ENCODE assay signal across 9 cellular contexts in the genomic region with DNA sequence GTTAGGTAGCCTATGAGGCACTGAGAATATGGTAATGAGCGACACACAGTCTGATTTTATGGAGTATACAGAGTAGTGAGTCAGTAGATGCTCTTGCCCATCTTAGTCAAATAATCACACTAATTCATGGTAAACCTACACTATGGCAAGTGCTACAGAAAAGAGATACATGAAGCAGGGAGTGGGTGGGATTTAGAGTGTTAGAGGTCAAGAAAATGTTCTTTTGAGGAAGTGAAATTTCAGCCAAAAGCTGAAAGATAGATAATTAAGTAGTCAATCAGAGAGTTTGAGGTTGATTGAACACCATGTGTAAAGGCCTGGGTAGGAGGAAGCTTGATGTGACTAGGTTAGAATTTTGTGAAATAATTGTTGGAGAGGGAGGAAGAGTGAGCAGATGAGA. TPM values are rescaled to one million over a fixed set of nuclear protein-coding genes. Genes with fewer than 3 reads are reported as not detected.
DNase-seq lines count a peak whose midpoint lies in the region; ATAC-seq and TF ChIP-seq lines count a peak whose summit lies in the region.
"Had no signal": no experiment of that assay in that cellular context is flagged by ENCODE, and none has a peak within 500 bp of the region (broad histone marks: within the 10 kb centered on the region; RNA-seq: fewer than 3 reads in every experiment).

No MANE protein-coding gene starts in this region.

- peak overlapping the region; percentile 6; the same call in 1 of the 2 replicates for H3K27ac ChIP-seq in MM.1S (ENCODE audit: low read length)
- no peak overlapping the region for H3K27ac ChIP-seq in neuronal stem cell (replicated peaks; ENCODE audit: low read length)
- H3K27ac ChIP-seq in prostate gland, result no peak overlapping the region

- peak; percentile 87 for ATAC-seq in HG02798 (IDR thresholded peaks at IDR 0.05; ENCODE audit: poor library complexity, unreplicated experiment)

- H3K9ac ChIP-seq in MM.1S (ENCODE audit: low read length) (no peak overlapping the region), neuronal stem cell (ENCODE audit: low read depth, low read length, poor library complexity) (no peak overlapping the region)

- WGBS in neuronal stem cell (ENCODE audit: extremely low coverage in 2 of 2, insufficient read length in 2 of 2, insufficient replicate concordance in 1 of 2), 2 donors, result no CpG with 5 or more reads among the region's 1 CpG
- WGBS in prostate gland, result 96% methylated on average over 1 of the region's 1 CpG

- H4K8ac ChIP-seq in neuronal stem cell (ENCODE audit: low read depth, low read length), result no peak overlapping the region

- H3K27me3 Mint-ChIP-seq in activated naive CD4-positive, alpha-beta T cell treated with anti-CD3 and anti-CD28 coated beads, Interleukin-2, amount 50 U/mL, for 24 hours, result no peaks in the 10 kb centered on the region
- H3K27me3 Mint-ChIP-seq in activated naive CD4-positive, alpha-beta T cell treated with anti-CD3 and anti-CD28 coated beads, Interleukin-2, amount 10 ng/mL, durations not matched to agents 7 days and 5 days, result no peaks in the 10 kb centered on the region

- no peak overlapping the region for H2BK5ac ChIP-seq in neuronal stem cell (ENCODE audit: low read length)

- H3K36me3 ChIP-seq in MM.1S (replicated peaks; ENCODE audit: insufficient read depth, low read length) (peaks cover 16% of the 10 kb centered on the region), neuronal stem cell (replicated peaks in 1 of 2; ENCODE audit: control insufficient read depth in 2 of 2, insufficient read depth in 2 of 2, low read length in 2 of 2) (peaks cover 35 to 98% of the 10 kb centered on the region in 2 donors), prostate gland (peaks cover 4 to 21% of the 10 kb centered on the region in 2 donors)

- no peaks in the 10 kb centered on the region for H3K79me1 ChIP-seq in neuronal stem cell (ENCODE audit: low read depth, low read length)

- H3K4me2 ChIP-seq in MM.1S (ENCODE audit: low read depth, low read length) (no peak overlapping the region), neuronal stem cell (ENCODE audit: insufficient read depth, low read length, poor library complexity, severe bottlenecking) (no peak overlapping the region)

- peaks cover 4% of the 10 kb centered on the region; the same call in 1 of the 2 replicates for H3F3A ChIP-seq in MM.1S (ENCODE audit: insufficient read depth, low read length)

- H3K4me3 ChIP-seq in MM.1S (ENCODE audit: low read length) (no peak overlapping the region), neuronal stem cell (ENCODE audit: low read length in 2 of 2) (no peak overlapping the region), prostate gland (no peak overlapping the region)

- DNase-seq in activated naive CD4-positive, alpha-beta T cell treated with anti-CD3 and anti-CD28 coated beads, Interleukin-2, amount 10 ng/mL, durations not matched to agents 7 days and 5 days, result no peak
- DNase-seq in MM.1S, result no peak
- DNase-seq in HT-29 (ENCODE audit: low spot score), result no peak
- no peak for DNase-seq in neuronal stem cell (ENCODE audit: low spot score)
- DNase-seq in H4 (ENCODE audit: low spot score), result no peak
- no peak for DNase-seq in prostate gland (ENCODE audit: low spot score)

- no peak overlapping the region for H4K91ac ChIP-seq in neuronal stem cell (ENCODE audit: low read depth, low read length, poor library complexity)

- TF ChIP-seq CTCF in MM.1S (IDR thresholded peaks at IDR 0.05; ENCODE audit: low read length) (no peak), prostate gland (IDR thresholded peaks at IDR 0.05) (no peak)

- no peak overlapping the region for H2BK15ac ChIP-seq in neuronal stem cell (ENCODE audit: low read length)

- no peaks in the 10 kb centered on the region for H3K9me3 Mint-ChIP-seq in activated naive CD4-positive, alpha-beta T cell treated with anti-CD3 and anti-CD28 coated beads, Interleukin-2, amount 50 U/mL, for 24 hours
- no peaks in the 10 kb centered on the region for H3K9me3 Mint-ChIP-seq in activated naive CD4-positive, alpha-beta T cell treated with anti-CD3 and anti-CD28 coated beads, Interleukin-2, amount 10 ng/mL, durations not matched to agents 7 days and 5 days
- H3K9me3 Mint-ChIP-seq: neural crest cell had no signal

- no peak overlapping the region for H2AK5ac ChIP-seq in neuronal stem cell (ENCODE audit: low read depth, low read length)

- no peak overlapping the region for H2BK12ac ChIP-seq in neuronal stem cell (ENCODE audit: low read length)

- H4K20me1 ChIP-seq in MM.1S (ENCODE audit: insufficient read depth, low read length), result no peaks in the 10 kb centered on the region

- peaks cover 10% of the 10 kb centered on the region for H3K36me3 Mint-ChIP-seq in activated naive CD4-positive, alpha-beta T cell treated with anti-CD3 and anti-CD28 coated beads, Interleukin-2, amount 50 U/mL, for 24 hours
- H3K36me3 Mint-ChIP-seq in activated naive CD4-positive, alpha-beta T cell treated with anti-CD3 and anti-CD28 coated beads, Interleukin-2, amount 10 ng/mL, durations not matched to agents 7 days and 5 days, result peaks cover 64% of the 10 kb centered on the region

- H3K18ac ChIP-seq in neuronal stem cell (ENCODE audit: low read length), result no peak overlapping the region

- no peaks in the 10 kb centered on the region for H3K9me2 ChIP-seq in MM.1S (replicated peaks; ENCODE audit: insufficient read depth, low read length)

- CTCF ChIA-PET in activated naive CD4-positive, alpha-beta T cell treated with anti-CD3 and anti-CD28 coated beads, Interleukin-2, amount 10 ng/mL, durations not matched to agents 7 days and 5 days (lab: Charles Lee), result interaction anchor here (1.0 to 1.2 kb wide), 3 partner anchors 28 to 276 kb away, joined by 3 to 4 read pairs (median 3); no protein-coding TSS in a partner anchor

- H3K27me3 ChIP-seq in MM.1S (replicated peaks; ENCODE audit: insufficient read depth, low read length) (no peaks in the 10 kb centered on the region), neuronal stem cell (ENCODE audit: control insufficient read depth in 3 of 3, insufficient read depth in 3 of 3, low read depth in 1 of 3, low read length in 3 of 3) (no peaks in the 10 kb centered on the region), prostate gland (replicated peaks; ENCODE audit: insufficient read depth) (no peaks in the 10 kb centered on the region)

- H3K4me1 Mint-ChIP-seq in activated naive CD4-positive, alpha-beta T cell treated with anti-CD3 and anti-CD28 coated beads, Interleukin-2, amount 50 U/mL, for 24 hours, result peaks cover 32% of the 10 kb centered on the region
- peaks cover 8% of the 10 kb centered on the region for H3K4me1 Mint-ChIP-seq in activated naive CD4-positive, alpha-beta T cell treated with anti-CD3 and anti-CD28 coated beads, Interleukin-2, amount 10 ng/mL, durations not matched to agents 7 days and 5 days
- H3K4me1 Mint-ChIP-seq: neural crest cell had no signal

- H3K4me1 ChIP-seq in MM.1S (ENCODE audit: low read length) (no peaks in the 10 kb centered on the region), neuronal stem cell (ENCODE audit: control insufficient read depth in 2 of 2, insufficient read depth in 1 of 2, low read depth in 1 of 2, low read length in 2 of 2) (no peaks in the 10 kb centered on the region), prostate gland (replicated peaks) (no peaks in the 10 kb centered on the region)

- H3K79me2 ChIP-seq in MM.1S (ENCODE audit: low read length), result peaks cover 73% of the 10 kb centered on the region

- no peak overlapping the region for H3K14ac ChIP-seq in neuronal stem cell (ENCODE audit: low read length)

- no peak overlapping the region for H3K4me3 Mint-ChIP-seq in activated naive CD4-positive, alpha-beta T cell treated with anti-CD3 and anti-CD28 coated beads, Interleukin-2, amount 50 U/mL, for 24 hours
- no peak overlapping the region for H3K4me3 Mint-ChIP-seq in activated naive CD4-positive, alpha-beta T cell treated with anti-CD3 and anti-CD28 coated beads, Interleukin-2, amount 10 ng/mL, durations not matched to agents 7 days and 5 days
- H3K4me3 Mint-ChIP-seq: neural crest cell had no signal

- no peak overlapping the region for H2BK120ac ChIP-seq in neuronal stem cell (ENCODE audit: low read depth, low read length)

- H3K23ac ChIP-seq in neuronal stem cell (ENCODE audit: low read depth, low read length, poor library complexity), result no peak overlapping the region

- intact Hi-C loops in prostate gland (cut with DNase I), result no loop called here

- TF ChIP-seq POLR2A in prostate gland (IDR thresholded peaks at IDR 0.05), result no peak

- no peaks in the 10 kb centered on the region for H3K9me3 ChIP-seq in MM.1S (replicated peaks; ENCODE audit: insufficient read depth, low read length)
- no peaks in the 10 kb centered on the region for H3K9me3 ChIP-seq in neuronal stem cell (replicated peaks in 1 of 2; ENCODE audit: control insufficient read depth in 2 of 2, insufficient read depth in 1 of 2, low read depth in 1 of 2, low read length in 2 of 2)
- no peaks in the 10 kb centered on the region for H3K9me3 ChIP-seq in prostate gland

- H3K27ac Mint-ChIP-seq in activated naive CD4-positive, alpha-beta T cell treated with anti-CD3 and anti-CD28 coated beads, Interleukin-2, amount 50 U/mL, for 24 hours, result peak overlapping the region; percentile 10
- no peak overlapping the region for H3K27ac Mint-ChIP-seq in activated naive CD4-positive, alpha-beta T cell treated with anti-CD3 and anti-CD28 coated beads, Interleukin-2, amount 10 ng/mL, durations not matched to agents 7 days and 5 days

- no peak overlapping the region for H3K4ac ChIP-seq in neuronal stem cell (ENCODE audit: low read length)

- H2AFZ ChIP-seq in MM.1S (ENCODE audit: low read length), result no peak overlapping the region
- no peak overlapping the region for H2AFZ ChIP-seq in neuronal stem cell (ENCODE audit: low read length)

RNA-seq across cellular contexts. Expression of gene MDM4, which starts 14.7 kb away (rescaled TPM):
- 18.5 and 19.4 TPM in 2 replicates for total RNA-seq in HT-29 (2014; rRNA removed; shearing (Covaris generic))
- 18.0 TPM for polyA plus RNA-seq in neuronal stem cell (2013, experiment 1 of 2)
- polyA plus RNA-seq in neuronal stem cell (2013, experiment 2 of 2), result 21.9 TPM
- total RNA-seq in H4 (2014; rRNA removed; shearing (Covaris generic)), result 3.6 and 5.9 TPM in 2 replicates
- total RNA-seq in prostate gland, result 10 to 100 TPM; 38.0 to 66.9 TPM

RNA-seq across cellular contexts. Expression of gene PIK3C2B, which starts 36.3 kb away (rescaled TPM):
- total RNA-seq in HT-29 (2014; rRNA removed; shearing (Covaris generic)), result 55.3 and 55.4 TPM in 2 replicates
- polyA plus RNA-seq in neuronal stem cell (2013, experiment 1 of 2), result 15.3 TPM
- 16.6 TPM for polyA plus RNA-seq in neuronal stem cell (2013, experiment 2 of 2)
- total RNA-seq in H4 (2014; rRNA removed; shearing (Covaris generic)), result 2.4 and 3.4 TPM in 2 replicates
- total RNA-seq in prostate gland, result 10 to 100 TPM; 20.9 to 24.1 TPM
